21 cellular contexts compared by ENCODE assay signal in the genomic region with DNA sequence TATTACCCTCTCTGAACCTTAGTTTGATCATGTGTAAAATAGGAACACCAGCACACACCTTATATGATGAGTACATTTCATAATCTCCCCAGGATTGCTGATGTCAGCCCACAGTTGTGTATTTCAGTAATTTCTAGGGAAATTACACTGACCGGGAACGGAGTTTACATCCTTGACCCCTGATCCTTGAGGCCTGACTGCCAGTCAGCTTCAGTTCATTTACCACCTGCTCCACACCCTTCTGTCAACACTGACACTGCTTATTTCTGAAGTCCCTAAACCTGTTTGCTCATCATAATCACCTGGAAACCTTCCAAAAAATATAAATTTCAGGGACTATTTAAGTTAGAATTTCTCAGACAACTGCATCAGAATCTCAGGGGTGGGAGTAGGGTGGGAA. TPM values are rescaled to one million over a fixed set of nuclear protein-coding genes. Genes with fewer than 3 reads are reported as not detected.
DNase-seq lines count a peak whose midpoint lies in the region; ATAC-seq, FAIRE-seq and TF ChIP-seq lines count a peak whose summit lies in the region.
"Had no signal": no experiment of that assay in that cellular context is flagged by ENCODE, and none has a peak within 500 bp of the region (broad histone marks: within the 10 kb centered on the region; RNA-seq: fewer than 3 reads in every experiment).

No MANE protein-coding gene starts in this region.

- H3K4me3 ChIP-seq in pancreas: no peak overlapping the region
- H3K4me3 ChIP-seq in naive thymus-derived CD4-positive, alpha-beta T cell (ENCODE audit: low read length): no peak overlapping the region
- H3K4me3 ChIP-seq: GM23248, PC-9 had no signal

- CTCF ChIA-PET in naive thymus-derived CD4-positive, alpha-beta T cell (lab: Charles Lee): no interaction called here

- TF ChIP-seq CTCF in pancreas (IDR thresholded peaks at IDR 0.05): no peak

- peaks cover 4 to 10% (median 8%) of the 10 kb centered on the region in 3 donors for H3K4me1 ChIP-seq in pancreas
- H3K4me1 ChIP-seq in naive thymus-derived CD4-positive, alpha-beta T cell (ENCODE audit: control insufficient read depth in 2 of 2, insufficient read depth in 2 of 2, low read length in 2 of 2): no peaks in the 10 kb centered on the region

- no peaks in the 10 kb centered on the region for H3K9me3 ChIP-seq in pancreas
- H3K9me3 ChIP-seq in naive thymus-derived CD4-positive, alpha-beta T cell (ENCODE audit: control insufficient read depth in 2 of 3, low read length in 3 of 3): no peaks in the 10 kb centered on the region
- H3K9me3 ChIP-seq: BE2C had no signal

- no peak overlapping the region for H3K27ac Mint-ChIP-seq in naive thymus-derived CD4-positive, alpha-beta T cell
- no peak overlapping the region for H3K27ac Mint-ChIP-seq in activated naive CD8-positive, alpha-beta T cell treated with anti-CD3 and anti-CD28 coated beads for 36 hours
- H3K27ac Mint-ChIP-seq: CD4-positive, alpha-beta T cell had no signal

- H3K27me3 ChIP-seq in pancreas: no peaks in the 10 kb centered on the region
- H3K27me3 ChIP-seq in naive thymus-derived CD4-positive, alpha-beta T cell (ENCODE audit: control insufficient read depth in 2 of 2, insufficient read depth in 2 of 2, low read length in 2 of 2): peaks cover 0 to 3% of the 10 kb centered on the region in 2 donors
- H3K27me3 ChIP-seq: BE2C had no signal

- no peaks in the 10 kb centered on the region for H3K4me1 Mint-ChIP-seq in naive thymus-derived CD4-positive, alpha-beta T cell
- H3K4me1 Mint-ChIP-seq in activated naive CD8-positive, alpha-beta T cell treated with anti-CD3 and anti-CD28 coated beads for 36 hours: no peaks in the 10 kb centered on the region

- FAIRE-seq in pancreas (lab: Jason Lieb, UNC): no peak
- FAIRE-seq: GM12891, GM18507 had no signal

- 14 to 19% methylated on average over 2 of the region's 2 CpGs for WGBS in pancreas, 2 donors

- H3K4me3 Mint-ChIP-seq in naive thymus-derived CD4-positive, alpha-beta T cell: no peak overlapping the region
- no peak overlapping the region for H3K4me3 Mint-ChIP-seq in activated naive CD8-positive, alpha-beta T cell treated with anti-CD3 and anti-CD28 coated beads for 36 hours
- H3K4me3 Mint-ChIP-seq: CD4-positive, alpha-beta T cell had no signal

- DNase-seq in NCI-H1092 (lab: John Stamatoyannopoulos, UW): peak; percentile 4
- DNase-seq in NCI-H1092 treated with DMSO at 0.1 percent for 48 hours (lab: John Stamatoyannopoulos, UW): no peak
- peak; percentile 15 for DNase-seq in NCI-H146 treated with DMSO at 0.1 percent for 48 hours (lab: John Stamatoyannopoulos, UW; ENCODE audit: unreplicated experiment)
- peak; percentile 85 to 87 for DNase-seq in SHP77 (lab: John Stamatoyannopoulos, UW)
- peak in 1 of 6 donors; percentile 6 for DNase-seq in pancreas
- no peak for DNase-seq in naive thymus-derived CD4-positive, alpha-beta T cell
- DNase-seq in mesenteric fat pad (ENCODE audit: low spot score): no peak
- DNase-seq in activated naive CD8-positive, alpha-beta T cell treated with anti-CD3 and anti-CD28 coated beads for 36 hours: no peak
- DNase-seq: BE2C; CD4-positive, alpha-beta T cell; GDM1; GM23248; HCEC 1CT; KBM-7; NCI-H1048; NCI-H526; SW 1271 had no signal

- H3K9me3 Mint-ChIP-seq in naive thymus-derived CD4-positive, alpha-beta T cell: peaks cover 0 to 2% (median 0%) of the 10 kb centered on the region in 11 donors
- no peaks in the 10 kb centered on the region for H3K9me3 Mint-ChIP-seq in activated naive CD8-positive, alpha-beta T cell treated with anti-CD3 and anti-CD28 coated beads for 36 hours

- H3K36me3 ChIP-seq in pancreas: no peaks in the 10 kb centered on the region
- no peaks in the 10 kb centered on the region for H3K36me3 ChIP-seq in naive thymus-derived CD4-positive, alpha-beta T cell (ENCODE audit: control insufficient read depth in 2 of 3, insufficient read depth in 3 of 3, low read length in 3 of 3)
- H3K36me3 ChIP-seq: BE2C had no signal

- no peak overlapping the region for H3K27ac ChIP-seq in pancreas
- no peak overlapping the region for H3K27ac ChIP-seq in naive thymus-derived CD4-positive, alpha-beta T cell (ENCODE audit: low read depth, low read length)
- H3K27ac ChIP-seq: 22Rv1, GM23248, PC-9 had no signal

- peaks cover 0 to 24% (median 13%) of the 10 kb centered on the region in 5 donors for H3K27me3 Mint-ChIP-seq in naive thymus-derived CD4-positive, alpha-beta T cell
- H3K27me3 Mint-ChIP-seq in activated naive CD8-positive, alpha-beta T cell treated with anti-CD3 and anti-CD28 coated beads for 36 hours: peaks cover 4% of the 10 kb centered on the region

- H3K36me3 Mint-ChIP-seq in naive thymus-derived CD4-positive, alpha-beta T cell: no peaks in the 10 kb centered on the region
- H3K36me3 Mint-ChIP-seq in activated naive CD8-positive, alpha-beta T cell treated with anti-CD3 and anti-CD28 coated beads for 36 hours: no peaks in the 10 kb centered on the region

- POLR2A ChIA-PET in naive thymus-derived CD4-positive, alpha-beta T cell (lab: Charles Lee): no interaction called here

- ATAC-seq in pancreas: peak in 3 of 4 donors; percentile 71 to 76 (median 71)
- no peak for ATAC-seq in naive thymus-derived CD4-positive, alpha-beta T cell

- intact Hi-C loops in pancreas (cut with DNase I): no loop called here
- intact Hi-C loops in naive thymus-derived CD4-positive, alpha-beta T cell (cut with micrococcal nuclease): no loop called here

RNA-seq across cellular contexts. Expression of gene ZNF622, which starts 55.3 kb away (rescaled TPM):
- total RNA-seq in pancreas: 10 to 100 TPM; 23.6 to 52.1 (median 33.1) TPM
- polyA plus RNA-seq in pancreas: 10 to 100 TPM; 19.3 to 21.3 TPM
- 10 to 100 TPM; 31.8 to 40.7 (median 36.0) TPM for total RNA-seq in naive thymus-derived CD4-positive, alpha-beta T cell
- 10 to 100 TPM; 59.0 to 78.7 TPM for polyA plus RNA-seq in naive thymus-derived CD4-positive, alpha-beta T cell
- 26.6 TPM for total RNA-seq in mesenteric fat pad
- 10 to 100 TPM; 47.5 to 48.2 TPM for total RNA-seq in activated naive CD8-positive, alpha-beta T cell treated with anti-CD3 and anti-CD28 coated beads for 36 hours

Comparison
In these comparisons a context has a peak if more than half of its experiments do, and no peak if none do; other contexts are left out.
1. DNase-seq: peak in NCI-H1092 (single experiment), NCI-H146 treated with DMSO at 0.1 percent for 48 hours (single experiment) and SHP77 (2 of 2); none in NCI-H1092 treated with DMSO at 0.1 percent for 48 hours (single experiment), naive thymus-derived CD4-positive, alpha-beta T cell (0 of 9), mesenteric fat pad (single experiment) and activated naive CD8-positive, alpha-beta T cell treated with anti-CD3 and anti-CD28 coated beads for 36 hours (single experiment).